In genomic region chr18:340044-340443, GRCh38 we compare ENCODE assay signal across 15 cellular contexts.
DNase-seq lines count a peak whose midpoint lies in the region; ATAC-seq and TF ChIP-seq lines count a peak whose summit lies in the region.
"Had no signal": no experiment of that assay in that cellular context is flagged by ENCODE, and none has a peak within 500 bp of the region (broad histone marks: within the 10 kb centered on the region; RNA-seq: fewer than 3 reads in every experiment).

No MANE protein-coding gene starts in this region.

- no peak for ATAC-seq in activated naive CD4-positive, alpha-beta T cell treated with anti-CD3 and anti-CD28 coated beads, Interleukin-2, amount 50 U/mL, for 72 hours

- H3K9ac ChIP-seq in muscle layer of colon (ENCODE audit: low read length) (no peak overlapping the region), rectal smooth muscle tissue (ENCODE audit: low read length) (no peak overlapping the region)
- H3K9ac ChIP-seq: BLaER1 had no signal

- TF ChIP-seq CTCF in adrenal gland (IDR thresholded peaks at IDR 0.05) (no peak), transverse colon (IDR thresholded peaks at IDR 0.05) (no peak)

- H3K27ac ChIP-seq in adrenal gland (no peak overlapping the region), muscle layer of colon (ENCODE audit: low read depth, low read length) (peak overlapping the region; percentile 48), rectal smooth muscle tissue (ENCODE audit: low read depth, low read length) (peak overlapping the region; percentile 67), transverse colon (peak overlapping the region in 3 of 4 donors; percentile 1 to 47 (median 21))
- H3K27ac ChIP-seq: BLaER1 had no signal

- H3K4me3 ChIP-seq in adrenal gland, result no peak overlapping the region
- no peak overlapping the region for H3K4me3 ChIP-seq in muscle layer of colon (ENCODE audit: low read depth in 1 of 2, low read length in 2 of 2)
- H3K4me3 ChIP-seq in rectal smooth muscle tissue (ENCODE audit: low read length), result no peak overlapping the region
- H3K4me3 ChIP-seq in transverse colon, result no peak overlapping the region
- H3K4me3 ChIP-seq in H7 (ENCODE audit: insufficient read depth, low read depth, low read length), result no peak overlapping the region
- H3K4me3 ChIP-seq: BLaER1 had no signal

- H3K36me3 Mint-ChIP-seq in activated naive CD4-positive, alpha-beta T cell treated with anti-CD3 and anti-CD28 coated beads, Interleukin-2, amount 50 U/mL, for 72 hours, result no peaks in the 10 kb centered on the region
- H3K36me3 Mint-ChIP-seq: CD4-positive, alpha-beta memory T cell had no signal

- no peaks in the 10 kb centered on the region for H3K9me3 Mint-ChIP-seq in activated naive CD4-positive, alpha-beta T cell treated with anti-CD3 and anti-CD28 coated beads, Interleukin-2, amount 50 U/mL, for 72 hours
- H3K9me3 Mint-ChIP-seq: H9 had no signal

- intact Hi-C loops in adrenal gland (cut with DNase I) (no loop called here), transverse colon (cut with DNase I; ENCODE audit: low total_unique reads) (no loop called here)

- H3K36me3 ChIP-seq in adrenal gland (replicated peaks in 1 of 2) (no peaks in the 10 kb centered on the region), muscle layer of colon (ENCODE audit: insufficient read depth, low read length) (no peaks in the 10 kb centered on the region), rectal smooth muscle tissue (ENCODE audit: control insufficient read depth, insufficient read depth, low read length) (no peaks in the 10 kb centered on the region), transverse colon (no peaks in the 10 kb centered on the region), H7 (replicated peaks; ENCODE audit: control insufficient read depth, insufficient read depth, low read length) (no peaks in the 10 kb centered on the region)
- H3K36me3 ChIP-seq: BLaER1 had no signal

- TF ChIP-seq POLR2A in adrenal gland (IDR thresholded peaks at IDR 0.05) (no peak), transverse colon (IDR thresholded peaks at IDR 0.05) (no peak)

- H3K9me3 ChIP-seq in adrenal gland (replicated peaks in 1 of 3), result no peaks in the 10 kb centered on the region
- H3K9me3 ChIP-seq in muscle layer of colon (ENCODE audit: low read length), result no peaks in the 10 kb centered on the region
- no peaks in the 10 kb centered on the region for H3K9me3 ChIP-seq in transverse colon
- H3K9me3 ChIP-seq: BLaER1 had no signal

- no peak overlapping the region for H3K27ac Mint-ChIP-seq in activated naive CD4-positive, alpha-beta T cell treated with anti-CD3 and anti-CD28 coated beads, Interleukin-2, amount 50 U/mL, for 72 hours
- H3K27ac Mint-ChIP-seq: CD4-positive, alpha-beta memory T cell; H9 had no signal

- WGBS in adrenal gland, 4 donors, result 45 to 47% (median 47%) methylated on average over 9 to 10 of the region's 10 CpGs
- WGBS in transverse colon (ENCODE audit: low coverage in 1 of 2), 2 donors, result 72% methylated on average over 9 to 10 of the region's 10 CpGs

- peaks cover 0 to 11% of the 10 kb centered on the region in 2 donors for H3K4me1 ChIP-seq in adrenal gland (replicated peaks in 1 of 2)
- peaks cover 28% of the 10 kb centered on the region for H3K4me1 ChIP-seq in muscle layer of colon (ENCODE audit: insufficient read depth, low read length)
- peaks cover 5% of the 10 kb centered on the region for H3K4me1 ChIP-seq in rectal smooth muscle tissue (ENCODE audit: control insufficient read depth, insufficient read depth, low read length)
- no peaks in the 10 kb centered on the region for H3K4me1 ChIP-seq in transverse colon
- H3K4me1 ChIP-seq: BLaER1 had no signal

- in situ Hi-C loops in transverse colon (cut with MboI; ENCODE audit: low pct_ligation_motif_present in 1 of 4, low pct_unique_long_range_greater_than_20kb in 1 of 4, low sequenced_read_pairs in 3 of 4), result no loop called here

- TF ChIP-seq EP300 in transverse colon (IDR thresholded peaks at IDR 0.05; ENCODE audit: low read depth), result no peak

- no peaks in the 10 kb centered on the region for H3K27me3 ChIP-seq in adrenal gland
- H3K27me3 ChIP-seq in muscle layer of colon (ENCODE audit: control insufficient read depth in 1 of 2, insufficient read depth in 2 of 2, low read length in 2 of 2), result no peaks in the 10 kb centered on the region
- no peaks in the 10 kb centered on the region for H3K27me3 ChIP-seq in rectal smooth muscle tissue (ENCODE audit: control insufficient read depth, insufficient read depth, low read length)
- H3K27me3 ChIP-seq in transverse colon, result no peaks in the 10 kb centered on the region
- H3K27me3 ChIP-seq in H7 (ENCODE audit: control insufficient read depth, insufficient read depth, low read length), result no peaks in the 10 kb centered on the region
- H3K27me3 ChIP-seq: BLaER1 had no signal

- DNase-seq in adrenal gland, result peak in 6 of 7 donors; percentile 25 to 78 (median 48)
- DNase-seq in transverse colon, result no peak
- no peak for DNase-seq in H7
- DNase-seq in SIG-M5 (lab: John Stamatoyannopoulos, UW), result no peak
- no peak for DNase-seq in activated naive CD4-positive, alpha-beta T cell treated with anti-CD3 and anti-CD28 coated beads, Interleukin-2, amount 50 U/mL, for 72 hours (ENCODE audit: low spot score in 2 of 2)
- DNase-seq: 8988T; CD4-positive, alpha-beta memory T cell; DMS153; DMS79; GDM1; GOT3; H9 had no signal

Comparison
In these comparisons a context has a peak if more than half of its experiments do, and no peak if none do; other contexts are left out.
1. DNase-seq: peak in adrenal gland (6 of 7); none in transverse colon (single experiment), H7 (single experiment), SIG-M5 (single experiment) and activated naive CD4-positive, alpha-beta T cell treated with anti-CD3 and anti-CD28 coated beads, Interleukin-2, amount 50 U/mL, for 72 hours (0 of 2).
2. H3K27ac ChIP-seq: peak in muscle layer of colon (single experiment), rectal smooth muscle tissue (single experiment) and transverse colon (3 of 4); none in adrenal gland (0 of 5).